1 cellular context compared by ENCODE assay signal in genomic region chr6:27823714-27824247, GRCh38.
A peak's percentile ranks its signal among the peaks of the same experiment; 100 is the strongest.
TF ChIP-seq lines count a peak whose summit lies in the region.

No MANE protein-coding gene starts in this region.

TF ChIP-seq in HCT116, 20 proteins besides CTCF, POLR2A, EP300 and RAD21:
- TF ChIP-seq MAX (IDR thresholded peaks at IDR 0.05): peak; percentile 12; the same call in 1 of the 2 replicates
- TF ChIP-seq SP1 (IDR thresholded peaks at IDR 0.05; ENCODE audit: low read depth): peak; percentile 59; the same call in 1 of the 2 replicates
- TF ChIP-seq POLR2AphosphoS5 (IDR thresholded peaks at IDR 0.05; ENCODE audit: low read depth, low read length): peak; percentile 59
- TF ChIP-seq SIN3A (IDR thresholded peaks at IDR 0.05; ENCODE audit: low read depth): peak; percentile 85
- TF ChIP-seq ZBTB33 (IDR thresholded peaks at IDR 0.05; ENCODE audit: extremely low read depth, insufficient replicate concordance, low read length): peak; percentile 70
TF ChIP-seq in HCT116: peak in this region for 5; not testable (repeated sequence) for 15.
